19 cellular contexts compared by ENCODE assay signal in the genomic region with DNA sequence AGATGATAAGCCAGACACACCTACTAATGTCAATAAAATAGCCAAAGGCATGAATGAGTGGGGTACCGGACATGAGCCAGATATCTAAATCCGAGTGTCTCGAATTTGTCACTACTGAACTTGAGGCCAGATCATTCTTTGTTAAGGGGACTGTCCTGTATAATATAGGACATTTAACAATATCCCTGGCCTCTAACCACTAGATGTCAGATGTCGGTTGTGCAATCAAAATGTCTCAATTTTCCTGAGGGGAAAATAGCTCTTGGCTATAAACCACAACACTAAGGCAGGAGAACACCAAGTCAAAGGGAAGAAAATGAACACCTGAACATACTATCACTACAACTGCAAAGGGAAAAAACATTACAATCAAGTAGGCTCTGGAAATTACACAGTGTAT.
"Had no signal": no experiment of that assay in that cellular context is flagged by ENCODE, and none has a peak within 500 bp of the region (broad histone marks: within the 10 kb centered on the region; RNA-seq: fewer than 3 reads in every experiment).

No MANE protein-coding gene starts in this region.

- H3K9me3 Mint-ChIP-seq: activated T-cell treated with anti-CD3 and anti-CD28 coated beads, Interleukin-2, amount 50 U/mL, for 24 hours; memory B cell; natural killer cell treated with Interleukin-12 subunit alpha and Interleukin-12 subunit beta and Interleukin-15 and Interleukin-18, amount 100 ng/mL, for 72 hours; stimulated activated naive CD8-positive, alpha-beta T cell treated with anti-CD3 and anti-CD28 coated beads, Interleukin-15, Interleukin-2, amounts not matched to agents 100 ng/mL and 50 ng/mL, for 24 hours had no signal

- H3K4me1 Mint-ChIP-seq: memory B cell had no signal

- H3K4me3 Mint-ChIP-seq: activated naive CD8-positive, alpha-beta T cell; activated T-cell treated with anti-CD3 and anti-CD28 coated beads, Interleukin-2, amount 50 U/mL, for 24 hours; memory B cell; natural killer cell treated with Interleukin-12 subunit alpha and Interleukin-12 subunit beta and Interleukin-15 and Interleukin-18, amount 100 ng/mL, for 72 hours; stimulated activated naive CD8-positive, alpha-beta T cell treated with anti-CD3 and anti-CD28 coated beads, Interleukin-15, Interleukin-2, amounts not matched to agents 100 ng/mL and 50 ng/mL, for 24 hours had no signal

- DNase-seq: activated CD4-positive, alpha-beta T cell treated with anti-CD3 and anti-CD28 coated beads, Interleukin-2, amount 50 U/mL, for 4 hours; activated CD4-positive, CD25-positive, alpha-beta regulatory T cell treated with anti-CD3 and anti-CD28 coated beads, Interleukin-2, amount 50 U/mL, for 72 hours; activated effector memory CD4-positive, alpha-beta T cell treated with anti-CD3 and anti-CD28 coated beads, Interleukin-2, amount 50 U/mL, for 16 hours; activated T-cell treated with anti-CD3 and anti-CD28 coated beads, Interleukin-2, amount 50 U/mL, for 24 hours; anterior cingulate cortex; foreskin melanocyte; heart right ventricle; left lung; occipital lobe; stimulated activated CD4-positive, alpha-beta T cell treated with anti-CD3 and anti-CD28 coated beads, Interleukin-15, amount 100 ng/mL, for 24 hours; stimulated activated CD4-positive, alpha-beta T cell treated with anti-CD3 and anti-CD28 coated beads, Interleukin-4, amount 100 ng/mL, for 24 hours; T-helper 2 cell; testis had no signal

- H3K27me3 ChIP-seq: cardiac muscle cell, heart right ventricle, left lung, testis had no signal

- H3K27ac Mint-ChIP-seq: activated naive CD8-positive, alpha-beta T cell; activated T-cell treated with anti-CD3 and anti-CD28 coated beads, Interleukin-2, amount 50 U/mL, for 24 hours; memory B cell; natural killer cell treated with Interleukin-12 subunit alpha and Interleukin-12 subunit beta and Interleukin-15 and Interleukin-18, amount 100 ng/mL, for 72 hours; stimulated activated naive CD8-positive, alpha-beta T cell treated with anti-CD3 and anti-CD28 coated beads, Interleukin-15, Interleukin-2, amounts not matched to agents 100 ng/mL and 50 ng/mL, for 24 hours had no signal

- H3K36me3 Mint-ChIP-seq: activated naive CD8-positive, alpha-beta T cell; natural killer cell treated with Interleukin-12 subunit alpha and Interleukin-12 subunit beta and Interleukin-15 and Interleukin-18, amount 100 ng/mL, for 72 hours had no signal

- H3K9me3 ChIP-seq: heart right ventricle, left lung, prostate gland, testis had no signal

- H3K36me3 ChIP-seq: cardiac muscle cell, heart right ventricle, left lung, prostate gland had no signal

- ATAC-seq: heart right ventricle; left lung; natural killer cell treated with Interleukin-12 subunit alpha and Interleukin-12 subunit beta and Interleukin-15 and Interleukin-18, amount 100 ng/mL, for 72 hours had no signal

- H3K27ac ChIP-seq: cardiac muscle cell, heart right ventricle, left lung, prostate gland, testis had no signal

- H3K4me1 ChIP-seq: heart right ventricle, left lung, prostate gland, testis had no signal

- H3K4me3 ChIP-seq: cardiac muscle cell, heart right ventricle, left lung, prostate gland, testis had no signal

- H3K27me3 Mint-ChIP-seq: activated naive CD8-positive, alpha-beta T cell; activated T-cell treated with anti-CD3 and anti-CD28 coated beads, Interleukin-2, amount 50 U/mL, for 24 hours; memory B cell; natural killer cell treated with Interleukin-12 subunit alpha and Interleukin-12 subunit beta and Interleukin-15 and Interleukin-18, amount 100 ng/mL, for 72 hours; stimulated activated naive CD8-positive, alpha-beta T cell treated with anti-CD3 and anti-CD28 coated beads, Interleukin-15, Interleukin-2, amounts not matched to agents 100 ng/mL and 50 ng/mL, for 24 hours had no signal
